Comparison of ENCODE assay signal across 9 cellular contexts in the genomic region with DNA sequence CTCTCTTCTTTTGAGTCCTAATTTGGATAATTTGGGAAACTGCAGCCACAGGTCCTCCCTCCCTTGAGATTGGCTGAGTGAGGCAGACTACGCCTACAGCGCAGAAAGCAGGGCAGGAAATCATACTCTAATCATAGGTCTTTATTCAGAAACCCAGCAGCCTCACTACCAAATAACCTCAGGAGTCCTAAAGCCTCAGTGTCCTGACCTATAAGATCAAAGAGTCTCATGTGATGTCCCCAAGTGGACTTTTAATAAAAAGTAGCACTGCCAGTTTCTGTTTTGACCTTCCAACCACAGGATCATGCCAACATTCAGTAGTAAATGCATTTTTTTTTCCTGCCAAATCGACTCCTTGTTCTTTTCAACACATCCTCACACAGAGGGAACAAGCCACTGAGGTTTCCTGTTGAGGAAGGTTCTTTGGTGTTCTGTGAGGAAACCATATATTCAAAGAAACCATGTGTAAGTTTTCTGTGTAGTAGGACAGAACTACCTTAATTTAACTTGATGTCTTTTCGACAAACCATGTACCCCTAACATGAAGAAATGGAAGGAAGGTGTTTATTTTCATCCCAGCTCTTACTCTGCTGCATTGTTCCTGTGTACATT.
A peak's percentile ranks its signal among the peaks of the same experiment; 100 is the strongest.
DNase-seq lines count a peak whose midpoint lies in the region; ATAC-seq and TF ChIP-seq lines count a peak whose summit lies in the region.
"Had no signal": no experiment of that assay in that cellular context is flagged by ENCODE, and none has a peak within 500 bp of the region (broad histone marks: within the 10 kb centered on the region; RNA-seq: fewer than 3 reads in every experiment).

No MANE protein-coding gene starts in this region.

- H3K4me3 Mint-ChIP-seq in CD4-positive, CD25-positive, alpha-beta regulatory T cell: peak overlapping the region; percentile 34 to 78 (median 59)
- H3K4me3 Mint-ChIP-seq in MCF 10A (ENCODE audit: unreplicated experiment): no peak overlapping the region
- peak overlapping the region; percentile 78 for H3K4me3 Mint-ChIP-seq in natural killer cell treated with Interleukin-12 subunit alpha and Interleukin-12 subunit beta and Interleukin-15 and Interleukin-18, amount 100 ng/mL, for 72 hours

- H3K9me3 ChIP-seq in CD4-positive, CD25-positive, alpha-beta regulatory T cell (ENCODE audit: control insufficient read depth in 2 of 2, low read length in 2 of 2): no peaks in the 10 kb centered on the region
- H3K9me3 ChIP-seq in HAP-1: 0 out of 2 replicates have a peak, but pooled peaks cover 2% of the 10 kb centered on the region

- peak overlapping the region; percentile 59 for H3K4me3 ChIP-seq in CD4-positive, CD25-positive, alpha-beta regulatory T cell (ENCODE audit: low read depth, low read length)
- H3K4me3 ChIP-seq in HAP-1: no peak overlapping the region

- H3K9me3 Mint-ChIP-seq in CD4-positive, CD25-positive, alpha-beta regulatory T cell: peaks cover 0 to 2% (median 0%) of the 10 kb centered on the region in 7 donors
- no peaks in the 10 kb centered on the region for H3K9me3 Mint-ChIP-seq in MCF 10A (ENCODE audit: unreplicated experiment)
- peaks cover 5% of the 10 kb centered on the region for H3K9me3 Mint-ChIP-seq in natural killer cell treated with Interleukin-12 subunit alpha and Interleukin-12 subunit beta and Interleukin-15 and Interleukin-18, amount 100 ng/mL, for 72 hours

- intact Hi-C loops in MCF 10A (cut with micrococcal nuclease): no loop called here

- peak in 1 of 2 donors; percentile 17 for ATAC-seq in CD4-positive, CD25-positive, alpha-beta regulatory T cell (ENCODE audit: low read depth in 2 of 2)
- ATAC-seq in natural killer cell treated with Interleukin-12 subunit alpha and Interleukin-12 subunit beta and Interleukin-15 and Interleukin-18, amount 100 ng/mL, for 72 hours: peak; percentile 41 to 45

- peaks cover 25% of the 10 kb centered on the region for H3K36me3 Mint-ChIP-seq in CD4-positive, CD25-positive, alpha-beta regulatory T cell
- H3K36me3 Mint-ChIP-seq in MCF 10A (ENCODE audit: insufficient read depth, unreplicated experiment): peaks cover under 1% of the 10 kb centered on the region
- H3K36me3 Mint-ChIP-seq in natural killer cell treated with Interleukin-12 subunit alpha and Interleukin-12 subunit beta and Interleukin-15 and Interleukin-18, amount 100 ng/mL, for 72 hours: peaks cover 7% of the 10 kb centered on the region

- CTCF ChIA-PET in MCF 10A (lab: Yijun Ruan, JAX): interaction anchor here (0.6 kb wide), 1 partner anchor 20 kb away, joined by 3 read pairs; no protein-coding TSS in a partner anchor

- H3K4me1 Mint-ChIP-seq in CD4-positive, CD25-positive, alpha-beta regulatory T cell: peaks cover 21 to 79% (median 56%) of the 10 kb centered on the region in 4 donors
- peaks cover 33% of the 10 kb centered on the region for H3K4me1 Mint-ChIP-seq in MCF 10A (ENCODE audit: insufficient read depth, unreplicated experiment)
- peaks cover 63 to 71% of the 10 kb centered on the region in 2 donors for H3K4me1 Mint-ChIP-seq in natural killer cell treated with Interleukin-12 subunit alpha and Interleukin-12 subunit beta and Interleukin-15 and Interleukin-18, amount 100 ng/mL, for 72 hours (ENCODE audit: low read depth in 2 of 2)

- H3K27me3 Mint-ChIP-seq in CD4-positive, CD25-positive, alpha-beta regulatory T cell: no peaks in the 10 kb centered on the region
- H3K27me3 Mint-ChIP-seq in MCF 10A (ENCODE audit: insufficient read depth, unreplicated experiment): no peaks in the 10 kb centered on the region
- no peaks in the 10 kb centered on the region for H3K27me3 Mint-ChIP-seq in natural killer cell treated with Interleukin-12 subunit alpha and Interleukin-12 subunit beta and Interleukin-15 and Interleukin-18, amount 100 ng/mL, for 72 hours

- no peak for TF ChIP-seq CTCF in MCF 10A (IDR thresholded peaks at IDR 0.05; ENCODE audit: unreplicated experiment)

- peaks cover 64% of the 10 kb centered on the region for H3K4me1 ChIP-seq in CD4-positive, CD25-positive, alpha-beta regulatory T cell (ENCODE audit: control insufficient read depth, insufficient read depth, low read length, poor library complexity, severe bottlenecking)
- no peaks in the 10 kb centered on the region for H3K4me1 ChIP-seq in HAP-1

- peak overlapping the region; percentile 95 to 98 (median 96) for H3K27ac Mint-ChIP-seq in CD4-positive, CD25-positive, alpha-beta regulatory T cell
- peak overlapping the region; percentile 93 for H3K27ac Mint-ChIP-seq in MCF 10A (ENCODE audit: low read depth, unreplicated experiment)
- peak overlapping the region; percentile 93 to 96 for H3K27ac Mint-ChIP-seq in natural killer cell treated with Interleukin-12 subunit alpha and Interleukin-12 subunit beta and Interleukin-15 and Interleukin-18, amount 100 ng/mL, for 72 hours

- no TSS peak for BruUV-seq in MCF 10A (replicated peaks; lab: Mats Ljungman, UMichigan)

- in situ Hi-C loops in HAP-1 (cut with MboI; ENCODE audit: low sequenced_read_pairs): no loop called here

- DNase-seq in CD4-positive, CD25-positive, alpha-beta regulatory T cell: peak in 2 of 3 donors; percentile 33 to 78
- peak; percentile 40 for DNase-seq in MV-4-11 (lab: John Stamatoyannopoulos, UW)
- DNase-seq in MCF 10A (ENCODE audit: unreplicated experiment): no peak
- no peak for DNase-seq in natural killer cell treated with Interleukin-12 subunit alpha and Interleukin-12 subunit beta and Interleukin-15 and Interleukin-18, amount 100 ng/mL, for 72 hours (ENCODE audit: low spot score)
- no peak for DNase-seq in NCI-H1694 treated with DMSO at 0.1 percent for 48 hours (lab: John Stamatoyannopoulos, UW)
- DNase-seq in COLO829 (ENCODE audit: low spot score): no peak
- DNase-seq in putamen (ENCODE audit: low spot score): no peak
- DNase-seq in HAP-1 (ENCODE audit: low spot score in 2 of 2): no peak
- DNase-seq: SW 1271 had no signal

- H3K27ac ChIP-seq in CD4-positive, CD25-positive, alpha-beta regulatory T cell (ENCODE audit: insufficient read depth, low read length, poor library complexity, severe bottlenecking): peak overlapping the region; percentile 81

- no peaks in the 10 kb centered on the region for H3K27me3 ChIP-seq in CD4-positive, CD25-positive, alpha-beta regulatory T cell (ENCODE audit: control insufficient read depth, insufficient read depth, low read length)
- no peaks in the 10 kb centered on the region for H3K27me3 ChIP-seq in HAP-1 (ENCODE audit: low read depth)

- no peaks in the 10 kb centered on the region for H3K36me3 ChIP-seq in CD4-positive, CD25-positive, alpha-beta regulatory T cell (ENCODE audit: control insufficient read depth, insufficient read depth, low read length)
- H3K36me3 ChIP-seq in HAP-1 (replicated peaks): no peaks in the 10 kb centered on the region

- POLR2A ChIA-PET in MCF 10A (lab: Yijun Ruan, JAX): interaction anchor here (0.6 to 1.0 kb wide), 3 partner anchors 16 to 93 kb away, joined by 3 read pairs; no protein-coding TSS in a partner anchor

Comparison
In these comparisons a context has a peak if more than half of its experiments do, and no peak if none do; other contexts are left out.
1. DNase-seq: peak in CD4-positive, CD25-positive, alpha-beta regulatory T cell (2 of 3) and MV-4-11 (single experiment); none in MCF 10A (single experiment), natural killer cell treated with Interleukin-12 subunit alpha and Interleukin-12 subunit beta and Interleukin-15 and Interleukin-18, amount 100 ng/mL, for 72 hours (single experiment), NCI-H1694 treated with DMSO at 0.1 percent for 48 hours (single experiment), COLO829 (single experiment), putamen (single experiment) and HAP-1 (0 of 2).
2. Peak in every context shown above with its lines, with median percentiles within 50 percentile points of each other: H3K27ac Mint-ChIP-seq.